ENCODE assay signal across 30 cellular contexts in the genomic region with DNA sequence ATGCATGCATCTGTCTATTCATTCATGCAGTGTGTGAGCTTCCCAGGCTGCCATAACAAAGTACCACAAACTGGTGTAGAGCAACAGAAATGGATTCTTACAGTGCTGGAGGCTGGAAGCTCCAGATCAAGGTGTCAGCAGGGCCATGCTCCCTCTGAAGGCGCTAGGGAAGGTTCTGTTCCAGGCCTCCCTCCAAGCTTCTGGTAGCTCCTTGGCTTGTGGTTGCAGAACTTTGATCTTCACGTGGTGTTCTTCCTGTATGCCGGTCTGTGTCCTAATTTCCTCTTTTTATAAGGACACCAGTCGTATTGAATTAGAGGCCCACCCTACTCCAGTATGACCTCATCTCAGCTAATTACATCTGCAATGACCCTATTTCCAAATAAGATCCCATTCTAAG. TPM values are rescaled to one million over a fixed set of nuclear protein-coding genes. Genes with fewer than 3 reads are reported as not detected.
DNase-seq lines count a peak whose midpoint lies in the region; ATAC-seq, FAIRE-seq and TF ChIP-seq lines count a peak whose summit lies in the region.
"Had no signal": no experiment of that assay in that cellular context is flagged by ENCODE, and none has a peak within 500 bp of the region (broad histone marks: within the 10 kb centered on the region; RNA-seq: fewer than 3 reads in every experiment).

No MANE protein-coding gene starts in this region.

- TF ChIP-seq EP300 in ovary (IDR thresholded peaks at IDR 0.05) (no peak), upper lobe of left lung (IDR thresholded peaks at IDR 0.05) (no peak)

- no peak overlapping the region for H3K4me3 Mint-ChIP-seq in natural killer cell treated with Interleukin-12 subunit alpha and Interleukin-12 subunit beta and Interleukin-15 and Interleukin-18, amount 100 ng/mL, for 72 hours
- H3K4me3 Mint-ChIP-seq in natural killer cell = no peak overlapping the region
- H3K4me3 Mint-ChIP-seq: activated CD4-positive, alpha-beta T cell treated with anti-CD3 and anti-CD28 coated beads for 36 hours; activated naive CD4-positive, alpha-beta T cell treated with anti-CD3 and anti-CD28 coated beads for 36 hours; effector memory CD8-positive, alpha-beta T cell had no signal

- ATAC-seq in natural killer cell treated with Interleukin-12 subunit alpha and Interleukin-12 subunit beta and Interleukin-15 and Interleukin-18, amount 100 ng/mL, for 72 hours = no peak
- no peak for ATAC-seq in natural killer cell
- no peak for ATAC-seq in upper lobe of left lung (ENCODE audit: low FRiP score in 2 of 2)
- ATAC-seq: activated CD4-positive, alpha-beta T cell treated with anti-CD3 and anti-CD28 coated beads for 36 hours; effector memory CD8-positive, alpha-beta T cell; esophagus mucosa; heart right ventricle had no signal

- intact Hi-C loops in natural killer cell (cut with micrococcal nuclease) (no loop called here), ovary (cut with DNase I) (no loop called here)

- peaks cover 0 to 2% of the 10 kb centered on the region in 2 donors for H3K27me3 Mint-ChIP-seq in natural killer cell treated with Interleukin-12 subunit alpha and Interleukin-12 subunit beta and Interleukin-15 and Interleukin-18, amount 100 ng/mL, for 72 hours
- H3K27me3 Mint-ChIP-seq in natural killer cell (ENCODE audit: low read depth in 2 of 2) = peaks cover 3 to 14% of the 10 kb centered on the region in 2 donors
- H3K27me3 Mint-ChIP-seq: activated CD4-positive, alpha-beta T cell treated with anti-CD3 and anti-CD28 coated beads for 36 hours had no signal

- H3K27me3 ChIP-seq in ovary (no peaks in the 10 kb centered on the region), upper lobe of left lung (no peaks in the 10 kb centered on the region)
- H3K27me3 ChIP-seq: brain microvascular endothelial cell, foreskin keratinocyte, heart right ventricle, MG63 had no signal

- 84 to 91% (median 88%) methylated on average over 4 of the region's 4 CpGs for WGBS in ovary, 3 donors
- 69 to 77% methylated on average over 4 of the region's 4 CpGs for WGBS in upper lobe of left lung, 2 donors

- no peaks in the 10 kb centered on the region for H3K9me3 Mint-ChIP-seq in natural killer cell treated with Interleukin-12 subunit alpha and Interleukin-12 subunit beta and Interleukin-15 and Interleukin-18, amount 100 ng/mL, for 72 hours
- no peaks in the 10 kb centered on the region for H3K9me3 Mint-ChIP-seq in natural killer cell
- H3K9me3 Mint-ChIP-seq: activated naive CD4-positive, alpha-beta T cell treated with anti-CD3 and anti-CD28 coated beads for 36 hours; activated T-cell treated with anti-CD3 and anti-CD28 coated beads, Interleukin-2, amount 50 U/mL, for 72 hours; effector memory CD8-positive, alpha-beta T cell had no signal

- peaks cover 7 to 14% of the 10 kb centered on the region in 2 donors for H3K4me1 Mint-ChIP-seq in natural killer cell treated with Interleukin-12 subunit alpha and Interleukin-12 subunit beta and Interleukin-15 and Interleukin-18, amount 100 ng/mL, for 72 hours (ENCODE audit: low read depth in 2 of 2)
- H3K4me1 Mint-ChIP-seq in natural killer cell = peaks cover 6 to 9% of the 10 kb centered on the region in 2 donors

- no peak for TF ChIP-seq POLR2A in GM12892 (IDR thresholded peaks at IDR 0.05; ENCODE audit: low read depth, low read length)
- no peak for TF ChIP-seq POLR2A in ovary (IDR thresholded peaks at IDR 0.05)
- no peak for TF ChIP-seq POLR2A in upper lobe of left lung (IDR thresholded peaks at IDR 0.05)

- H3K36me3 ChIP-seq in ovary (no peaks in the 10 kb centered on the region), upper lobe of left lung (no peaks in the 10 kb centered on the region)
- H3K36me3 ChIP-seq: brain microvascular endothelial cell, heart right ventricle, MG63 had no signal

- H3K27ac Mint-ChIP-seq in natural killer cell treated with Interleukin-12 subunit alpha and Interleukin-12 subunit beta and Interleukin-15 and Interleukin-18, amount 100 ng/mL, for 72 hours = no peak overlapping the region
- H3K27ac Mint-ChIP-seq in natural killer cell = no peak overlapping the region
- H3K27ac Mint-ChIP-seq: activated naive CD4-positive, alpha-beta T cell treated with anti-CD3 and anti-CD28 coated beads for 36 hours; activated T-cell treated with anti-CD3 and anti-CD28 coated beads, Interleukin-2, amount 50 U/mL, for 72 hours had no signal

- H3K9me3 ChIP-seq in ovary (no peaks in the 10 kb centered on the region), upper lobe of left lung (no peaks in the 10 kb centered on the region)
- H3K9me3 ChIP-seq: heart right ventricle, MG63 had no signal

- H3K27ac ChIP-seq in epithelial cell of prostate (peak overlapping the region; percentile 60), ovary (no peak overlapping the region), upper lobe of left lung (peak overlapping the region in 1 of 4 donors; percentile 20)
- H3K27ac ChIP-seq: brain microvascular endothelial cell, foreskin keratinocyte, heart right ventricle had no signal

- H3K4me3 ChIP-seq in ovary = no peak overlapping the region
- no peak overlapping the region for H3K4me3 ChIP-seq in upper lobe of left lung
- H3K4me3 ChIP-seq: heart right ventricle, MG63, skin epidermis had no signal

- H3K4me1 ChIP-seq in ovary (ENCODE audit: insufficient read depth) (no peaks in the 10 kb centered on the region), upper lobe of left lung (peaks cover 7 to 27% (median 17%) of the 10 kb centered on the region in 4 donors)

- TF ChIP-seq CTCF in natural killer cell (IDR thresholded peaks at IDR 0.05) (no peak), ovary (IDR thresholded peaks at IDR 0.05) (no peak), upper lobe of left lung (IDR thresholded peaks at IDR 0.05) (no peak)

- peak; percentile 25 for DNase-seq in natural killer cell treated with Interleukin-12 subunit alpha and Interleukin-12 subunit beta and Interleukin-15 and Interleukin-18, amount 100 ng/mL, for 72 hours (ENCODE audit: low spot score)
- DNase-seq in natural killer cell = no peak
- peak; percentile 84 for DNase-seq in NOMO-1 treated with DMSO at 0.1 percent for 48 hours (lab: John Stamatoyannopoulos, UW; ENCODE audit: unreplicated experiment)
- no peak for DNase-seq in epithelial cell of prostate (ENCODE audit: low read depth, low spot score)
- no peak for DNase-seq in GM12892 (ENCODE audit: insufficient read length)
- DNase-seq in ovary = no peak
- no peak for DNase-seq in NCI-H226
- DNase-seq in upper lobe of left lung = no peak
- DNase-seq: activated CD4-positive, alpha-beta T cell treated with anti-CD3 and anti-CD28 coated beads for 36 hours; activated naive CD4-positive, alpha-beta T cell treated with anti-CD3 and anti-CD28 coated beads for 36 hours; activated T-cell treated with anti-CD3 and anti-CD28 coated beads, Interleukin-2, amount 50 U/mL, for 72 hours; brain microvascular endothelial cell; C1 segment of cervical spinal cord; effector memory CD8-positive, alpha-beta T cell; foreskin keratinocyte; heart right ventricle; MG63; NCI-H1694; NCI-H2171 treated with DMSO at 0.1 percent for 48 hours; NCI-H526; stimulated activated CD4-positive, alpha-beta T cell treated with anti-CD3 and anti-CD28 coated beads, Interleukin-2, amount 100 ng/mL, for 24 hours; SW 1271 had no signal

- H3K36me3 Mint-ChIP-seq in natural killer cell treated with Interleukin-12 subunit alpha and Interleukin-12 subunit beta and Interleukin-15 and Interleukin-18, amount 100 ng/mL, for 72 hours = no peaks in the 10 kb centered on the region
- H3K36me3 Mint-ChIP-seq in natural killer cell = no peaks in the 10 kb centered on the region

- no peak for FAIRE-seq in GM12892 (lab: Jason Lieb, UNC)

RNA-seq across cellular contexts. Expression of a gene that starts 3.1 kb away (rescaled TPM):
- total RNA-seq in natural killer cell treated with Interleukin-12 subunit alpha and Interleukin-12 subunit beta and Interleukin-15 and Interleukin-18, amount 100 ng/mL, for 72 hours = under 1 TPM; 0.14 to 0.22 TPM
- total RNA-seq in natural killer cell (under 1 TPM in 2 of 3 donors, not detected in 1; 0.09 to 0.13 TPM), ovary (1 to 10 TPM in 3 of 7 donors, under 1 TPM in 4; 0.48 to 1.6 (median 0.76) TPM), upper lobe of left lung (1 to 10 TPM in 4 of 6 donors, under 1 TPM in 2; 0.22 to 1.8 (median 1.1) TPM)
- 0.57 TPM for polyA plus RNA-seq in GM12892 (2012; ENCODE audit: missing spikeins)
- 1 to 10 TPM in 1 of 2 donors, under 1 TPM in 1; 0.41 to 1.5 TPM for polyA plus RNA-seq in ovary

RNA-seq across cellular contexts. Expression of a gene that starts 32.1 kb away (rescaled TPM):
- total RNA-seq in natural killer cell treated with Interleukin-12 subunit alpha and Interleukin-12 subunit beta and Interleukin-15 and Interleukin-18, amount 100 ng/mL, for 72 hours = not detected
- total RNA-seq in natural killer cell (not detected), ovary (not detected), upper lobe of left lung (not detected)
- not detected for polyA plus RNA-seq in GM12892 (2012; ENCODE audit: missing spikeins)
- not detected for polyA plus RNA-seq in ovary
- total RNA-seq: A673; activated naive CD4-positive, alpha-beta T cell treated with anti-CD3 and anti-CD28 coated beads for 36 hours; esophagus mucosa; foreskin keratinocyte; lung microvascular endothelial cell; osteoblast; renal cortical epithelial cell; subcutaneous adipose tissue; ureter had no signal
- polyA plus RNA-seq: foreskin keratinocyte had no signal

RNA-seq across cellular contexts. Expression of a gene that starts 51.8 kb away (rescaled TPM):
- total RNA-seq in natural killer cell treated with Interleukin-12 subunit alpha and Interleukin-12 subunit beta and Interleukin-15 and Interleukin-18, amount 100 ng/mL, for 72 hours = 100 to 1,000 TPM; 168 to 241 TPM
- total RNA-seq in natural killer cell (100 to 1,000 TPM; 250 to 357 (median 296) TPM), ovary (100 to 1,000 TPM in 6 of 7 donors, 10 to 100 TPM in 1; 98.8 to 286 (median 233) TPM), upper lobe of left lung (100 to 1,000 TPM; 124 to 189 (median 154) TPM)
- 147 TPM for polyA plus RNA-seq in GM12892 (2012; ENCODE audit: missing spikeins)
- polyA plus RNA-seq in ovary = 100 to 1,000 TPM; 118 to 521 TPM

RNA-seq across cellular contexts. Expression of a gene that starts 51.9 kb away (rescaled TPM):
- 10 to 100 TPM; 22.9 to 23.0 TPM for total RNA-seq in natural killer cell treated with Interleukin-12 subunit alpha and Interleukin-12 subunit beta and Interleukin-15 and Interleukin-18, amount 100 ng/mL, for 72 hours
- total RNA-seq in natural killer cell = 10 to 100 TPM; 10.1 to 15.1 (median 12.1) TPM
- polyA plus RNA-seq in GM12892 (2012; ENCODE audit: missing spikeins) = 25.2 TPM
- 10 to 100 TPM; 27.4 to 57.0 (median 32.8) TPM for total RNA-seq in ovary
- polyA plus RNA-seq in ovary = 10 to 100 TPM; 21.5 to 43.9 TPM
- 10 to 100 TPM in 4 of 6 donors, 1 to 10 TPM in 2; 8.0 to 19.8 (median 15.2) TPM for total RNA-seq in upper lobe of left lung

RNA-seq across cellular contexts. Expression of a gene that starts 52.9 kb away (rescaled TPM):
- 10 to 100 TPM; 12.3 to 55.1 TPM for total RNA-seq in natural killer cell treated with Interleukin-12 subunit alpha and Interleukin-12 subunit beta and Interleukin-15 and Interleukin-18, amount 100 ng/mL, for 72 hours
- total RNA-seq in natural killer cell = 1 to 10 TPM; 3.7 to 7.2 (median 4.8) TPM
- polyA plus RNA-seq in GM12892 (2012; ENCODE audit: missing spikeins) = 25.2 TPM
- total RNA-seq in ovary = 10 to 100 TPM in 1 of 7 donors, 1 to 10 TPM in 6; 1.3 to 25.6 (median 3.0) TPM
- 10 to 100 TPM in 1 of 2 donors, 1 to 10 TPM in 1; 2.6 to 18.8 TPM for polyA plus RNA-seq in ovary
- total RNA-seq in upper lobe of left lung = 1 to 10 TPM in 3 of 6 donors, under 1 TPM in 2, not detected in 1; 0.76 to 2.2 (median 1.9) TPM
- total RNA-seq: A673, foreskin keratinocyte, lung microvascular endothelial cell had no signal

Comparison
In these comparisons a context has a peak if more than half of its experiments do, and no peak if none do; other contexts are left out.
1. DNase-seq: peak in natural killer cell treated with Interleukin-12 subunit alpha and Interleukin-12 subunit beta and Interleukin-15 and Interleukin-18, amount 100 ng/mL, for 72 hours (single experiment) and NOMO-1 treated with DMSO at 0.1 percent for 48 hours (single experiment); none in natural killer cell (single experiment), epithelial cell of prostate (single experiment), GM12892 (single experiment), ovary (0 of 5), NCI-H226 (single experiment) and upper lobe of left lung (0 of 2).